In the genomic region with DNA sequence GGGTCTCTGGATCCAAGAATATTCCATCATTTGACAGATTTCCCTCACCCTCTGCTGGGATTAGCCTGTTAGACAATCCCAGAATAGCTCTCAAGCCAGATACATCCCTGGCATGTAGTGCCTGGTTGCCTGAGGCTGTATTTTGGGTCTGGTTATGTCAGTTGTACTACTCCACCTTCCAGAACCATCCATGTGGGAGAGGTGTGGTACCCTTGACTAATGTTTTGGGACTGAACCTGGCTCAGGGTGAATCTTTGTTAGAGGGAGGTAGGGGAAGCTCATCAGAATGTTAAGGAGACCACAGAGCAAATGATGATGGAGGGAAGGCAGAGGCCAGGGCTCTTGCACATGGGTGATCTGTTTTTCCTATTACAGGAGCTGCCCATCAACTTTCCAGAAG, we compare ENCODE assay signal across 15 cellular contexts. TPM values are rescaled to one million over a fixed set of nuclear protein-coding genes. Genes with fewer than 3 reads are reported as not detected.
A peak's percentile ranks its signal among the peaks of the same experiment; 100 is the strongest.
DNase-seq lines count a peak whose midpoint lies in the region; ATAC-seq and TF ChIP-seq lines count a peak whose summit lies in the region.
"Had no signal": no experiment of that assay in that cellular context is flagged by ENCODE, and none has a peak within 500 bp of the region (broad histone marks: within the 10 kb centered on the region; RNA-seq: fewer than 3 reads in every experiment).

No MANE protein-coding gene starts in this region.

- intact Hi-C loops in body of pancreas (cut with DNase I) = no loop called here

- H3K27me3 Mint-ChIP-seq in HFFc6 (ENCODE audit: insufficient read depth) (no peaks in the 10 kb centered on the region; the same call in 1 of the 2 replicates), immature natural killer cell (ENCODE audit: low read depth in 3 of 3) (peaks cover 3 to 11% (median 9%) of the 10 kb centered on the region in 3 donors)

- H2BK12ac ChIP-seq in mesenchymal stem cell (ENCODE audit: low read length in 2 of 2) = peak overlapping the region in 1 of 2 experiments; percentile 86

- H3K36me3 Mint-ChIP-seq in HFFc6 (ENCODE audit: low read depth) (no peaks in the 10 kb centered on the region), immature natural killer cell (no peaks in the 10 kb centered on the region)
- H3K36me3 Mint-ChIP-seq: naive thymus-derived CD8-positive, alpha-beta T cell had no signal

- H3K4ac ChIP-seq in mesenchymal stem cell (ENCODE audit: low read depth in 1 of 2, low read length in 2 of 2) = peak overlapping the region; percentile 9 to 77

- no peak overlapping the region for H3K4me2 ChIP-seq in mesenchymal stem cell (ENCODE audit: low read length, poor library complexity, severe bottlenecking)

- H3K23ac ChIP-seq in mesenchymal stem cell (ENCODE audit: low read length in 2 of 2) = no peak overlapping the region

- H2BK5ac ChIP-seq in mesenchymal stem cell (ENCODE audit: low read depth, low read length, poor library complexity, severe bottlenecking) = no peak overlapping the region

- peak overlapping the region; percentile 65 for H4K8ac ChIP-seq in mesenchymal stem cell (ENCODE audit: low read length)

- TF ChIP-seq POLR2A in body of pancreas (IDR thresholded peaks at IDR 0.05) = no peak

- H3K27ac ChIP-seq in body of pancreas = peak overlapping the region in 3 of 4 donors; percentile 68 to 91 (median 90)
- peak overlapping the region; percentile 23 for H3K27ac ChIP-seq in mesenchymal stem cell (ENCODE audit: low read length, poor library complexity, severe bottlenecking)
- H3K27ac ChIP-seq in subcutaneous abdominal adipose tissue (ENCODE audit: low read depth, low read length) = peak overlapping the region; percentile 94

- H3K36me3 ChIP-seq in body of pancreas (replicated peaks in 1 of 2; ENCODE audit: insufficient read depth in 1 of 2, low read depth in 2 of 2) (no peaks in the 10 kb centered on the region), mesenchymal stem cell (ENCODE audit: control insufficient read depth in 1 of 2, insufficient read depth in 2 of 2, low read depth in 1 of 2, low read length in 2 of 2) (no peaks in the 10 kb centered on the region), subcutaneous abdominal adipose tissue (ENCODE audit: control insufficient read depth in 5 of 5, insufficient read depth in 5 of 5, low read length in 5 of 5) (no peaks in the 10 kb centered on the region), MG63 (no peaks in the 10 kb centered on the region)

- H3K14ac ChIP-seq in mesenchymal stem cell (ENCODE audit: low read length in 2 of 2) = no peak overlapping the region

- H3K4me3 ChIP-seq in body of pancreas (no peak overlapping the region), mesenchymal stem cell (ENCODE audit: insufficient read depth in 1 of 2, low read depth in 1 of 2, low read length in 2 of 2) (peak overlapping the region in 1 of 2 experiments; percentile 64), subcutaneous abdominal adipose tissue (ENCODE audit: low read depth in 1 of 5, low read length in 5 of 5) (peak overlapping the region in 1 of 5 donors; percentile 21), MG63 (no peak overlapping the region)

- no peaks in the 10 kb centered on the region for H3K79me1 ChIP-seq in mesenchymal stem cell (replicated peaks; ENCODE audit: low read length, poor library complexity, severe bottlenecking)

- no peak overlapping the region for H2BK15ac ChIP-seq in mesenchymal stem cell (ENCODE audit: low read depth, poor library complexity, severe bottlenecking)

- H3K4me3 Mint-ChIP-seq in HFFc6 (peak overlapping the region; percentile 77), immature natural killer cell (no peak overlapping the region)
- H3K4me3 Mint-ChIP-seq: central memory CD8-positive, alpha-beta T cell had no signal

- H3K4me1 Mint-ChIP-seq in HFFc6 (ENCODE audit: low read depth) (peaks cover 64% of the 10 kb centered on the region), immature natural killer cell (peaks cover 16 to 20% of the 10 kb centered on the region in 2 donors)
- H3K4me1 Mint-ChIP-seq: central memory CD8-positive, alpha-beta T cell had no signal

- peak overlapping the region; percentile 8 to 89 for H3K18ac ChIP-seq in mesenchymal stem cell (ENCODE audit: low read depth in 1 of 2, low read length in 2 of 2)

- peak overlapping the region; percentile 61 for H2AFZ ChIP-seq in mesenchymal stem cell (ENCODE audit: low read depth, low read length)

- DNase-seq in HFFc6 (peak; percentile 30), body of pancreas (no peak), mesenchymal stem cell (peak; percentile 38), MG63 (no peak), SKM-1 (lab: John Stamatoyannopoulos, UW; ENCODE audit: unreplicated experiment) (no peak), immature natural killer cell (no peak)
- DNase-seq: activated CD8-positive, alpha-beta memory T cell treated with anti-CD3 and anti-CD28 coated beads, Interleukin-2, amount 50 U/mL, for 48 hours; COR-L47; naive thymus-derived CD8-positive, alpha-beta T cell; NCI-H2081; OCI-M1 had no signal

- no peaks in the 10 kb centered on the region for H3K9me3 ChIP-seq in body of pancreas
- no peaks in the 10 kb centered on the region for H3K9me3 ChIP-seq in mesenchymal stem cell (ENCODE audit: control insufficient read depth, low read length)
- H3K9me3 ChIP-seq in subcutaneous abdominal adipose tissue (ENCODE audit: control insufficient read depth in 5 of 5, low read length in 5 of 5) = no peaks in the 10 kb centered on the region
- H3K9me3 ChIP-seq in MG63 = no peaks in the 10 kb centered on the region

- H3K27me3 ChIP-seq in body of pancreas (no peaks in the 10 kb centered on the region), mesenchymal stem cell (ENCODE audit: control insufficient read depth in 1 of 2, insufficient read depth in 1 of 2, low read length in 2 of 2) (no peaks in the 10 kb centered on the region), subcutaneous abdominal adipose tissue (ENCODE audit: control insufficient read depth in 5 of 5, insufficient read depth in 4 of 5, low read length in 5 of 5) (no peaks in the 10 kb centered on the region), MG63 (no peaks in the 10 kb centered on the region)

- H3K4me1 ChIP-seq in body of pancreas (peaks cover 70% of the 10 kb centered on the region), mesenchymal stem cell (ENCODE audit: control insufficient read depth, insufficient read depth, low read depth, low read length) (peaks cover 13% of the 10 kb centered on the region), subcutaneous abdominal adipose tissue (ENCODE audit: control insufficient read depth in 5 of 5, insufficient read depth in 5 of 5, low read length in 5 of 5) (peaks cover 8 to 52% (median 42%) of the 10 kb centered on the region in 5 donors)

- ATAC-seq in body of pancreas (no peak), GM21576 (IDR thresholded peaks at IDR 0.05; ENCODE audit: unreplicated experiment) (no peak)
- ATAC-seq: naive thymus-derived CD8-positive, alpha-beta T cell had no signal

- TF ChIP-seq CTCF in HFFc6 (IDR thresholded peaks at IDR 0.05) (no peak), body of pancreas (IDR thresholded peaks at IDR 0.05) (no peak)

- H3K27ac Mint-ChIP-seq in HFFc6 (peak overlapping the region; percentile 94), immature natural killer cell (no peak overlapping the region)

- peak overlapping the region; percentile 2 for H2BK120ac ChIP-seq in mesenchymal stem cell (ENCODE audit: low read depth, low read length)

- peak overlapping the region; percentile 86 for H2AK5ac ChIP-seq in mesenchymal stem cell (ENCODE audit: low read length, severe bottlenecking)

- H3K9me3 Mint-ChIP-seq in HFFc6 (no peaks in the 10 kb centered on the region), immature natural killer cell (no peaks in the 10 kb centered on the region)
- H3K9me3 Mint-ChIP-seq: central memory CD8-positive, alpha-beta T cell; naive thymus-derived CD8-positive, alpha-beta T cell had no signal

- peak overlapping the region; percentile 19 for H4K91ac ChIP-seq in mesenchymal stem cell (ENCODE audit: low read length)

- peak overlapping the region; percentile 93 for H3K9ac ChIP-seq in mesenchymal stem cell (ENCODE audit: low read length)
- peak overlapping the region; percentile 49 to 87 (median 64) for H3K9ac ChIP-seq in subcutaneous abdominal adipose tissue (ENCODE audit: low read length in 5 of 5)

RNA-seq across cellular contexts. Expression of a gene that starts 5.2 kb away (rescaled TPM):
- under 1 TPM; 0.35 to 0.96 (median 0.64) TPM for total RNA-seq in HFFc6 (2021; fragmentation: NEBNext Ultra II Directional; extraction: Animal tissue kit (Norgen Biotek cat#: 25700))
- 10 to 100 TPM in 1 of 2 donors, 1 to 10 TPM in 1; 4.6 to 14.8 TPM for total RNA-seq in body of pancreas
- polyA plus RNA-seq in mesenchymal stem cell (2013, experiment 1 of 2) = 0.41 TPM
- 0.30 TPM for polyA plus RNA-seq in mesenchymal stem cell (2013, experiment 2 of 2)
- total RNA-seq in MG63 (2014; rRNA removed; shearing (Covaris generic); ENCODE audit: low replicate concordance) = not detected in 2 replicates
- polyA plus RNA-seq in immature natural killer cell = not detected
- total RNA-seq: HT1080; naive thymus-derived CD8-positive, alpha-beta T cell had no signal
- polyA plus RNA-seq: naive thymus-derived CD8-positive, alpha-beta T cell had no signal

RNA-seq across cellular contexts. Expression of a gene that starts 11.4 kb away (rescaled TPM):
- total RNA-seq in HFFc6 (2021; fragmentation: NEBNext Ultra II Directional; extraction: Animal tissue kit (Norgen Biotek cat#: 25700)) = 1 to 10 TPM; 1.7 to 7.8 (median 5.4) TPM
- not detected for total RNA-seq in body of pancreas
- polyA plus RNA-seq in mesenchymal stem cell (2013, experiment 1 of 2) = 0.10 TPM
- not detected for polyA plus RNA-seq in mesenchymal stem cell (2013, experiment 2 of 2)
- total RNA-seq in MG63 (2014; rRNA removed; shearing (Covaris generic); ENCODE audit: low replicate concordance) = 3.8 TPM in 1 of 2 replicates, not detected in the other
- polyA plus RNA-seq in immature natural killer cell = not detected
- total RNA-seq: HT1080 had no signal
- polyA plus RNA-seq: naive thymus-derived CD8-positive, alpha-beta T cell had no signal

RNA-seq across cellular contexts. Expression of a gene that starts 12.4 kb away (rescaled TPM):
- 100 to 1,000 TPM in 4 of 6 experiments, 10 to 100 TPM in 2; 49.6 to 125 (median 103) TPM for total RNA-seq in HFFc6 (2021; fragmentation: NEBNext Ultra II Directional; extraction: Animal tissue kit (Norgen Biotek cat#: 25700))
- total RNA-seq in body of pancreas = 10 to 100 TPM; 10.4 to 61.0 TPM
- 9.0 TPM for polyA plus RNA-seq in mesenchymal stem cell (2013, experiment 1 of 2)
- 9.8 TPM for polyA plus RNA-seq in mesenchymal stem cell (2013, experiment 2 of 2)
- total RNA-seq in MG63 (2014; rRNA removed; shearing (Covaris generic); ENCODE audit: low replicate concordance) = 0.67 and 15.7 TPM in 2 replicates
- not detected for polyA plus RNA-seq in immature natural killer cell
- total RNA-seq: HT1080; naive thymus-derived CD8-positive, alpha-beta T cell had no signal
- polyA plus RNA-seq: naive thymus-derived CD8-positive, alpha-beta T cell had no signal

RNA-seq across cellular contexts. Expression of a gene that starts 13.2 kb away (rescaled TPM):
- 10 to 100 TPM in 1 of 6 experiments, 1 to 10 TPM in 5; 8.4 to 11.2 (median 9.7) TPM for total RNA-seq in HFFc6 (2021; fragmentation: NEBNext Ultra II Directional; extraction: Animal tissue kit (Norgen Biotek cat#: 25700))
- 10 to 100 TPM; 14.0 to 23.4 TPM for total RNA-seq in body of pancreas
- 8.6 TPM for polyA plus RNA-seq in mesenchymal stem cell (2013, experiment 1 of 2)
- polyA plus RNA-seq in mesenchymal stem cell (2013, experiment 2 of 2) = 8.7 TPM
- total RNA-seq in MG63 (2014; rRNA removed; shearing (Covaris generic); ENCODE audit: low replicate concordance) = 5.2 and 7.0 TPM in 2 replicates
- not detected for polyA plus RNA-seq in immature natural killer cell

RNA-seq across cellular contexts. Expression of a gene that starts 44.6 kb away (rescaled TPM):
- total RNA-seq in HFFc6 (2021; fragmentation: NEBNext Ultra II Directional; extraction: Animal tissue kit (Norgen Biotek cat#: 25700)) = 10 to 100 TPM; 10.3 to 15.6 (median 12.5) TPM
- total RNA-seq in body of pancreas = 10 to 100 TPM in 1 of 2 donors, 1 to 10 TPM in 1; 7.8 to 31.6 TPM
- polyA plus RNA-seq in mesenchymal stem cell (2013, experiment 1 of 2) = 14.6 TPM
- 13.8 TPM for polyA plus RNA-seq in mesenchymal stem cell (2013, experiment 2 of 2)
- total RNA-seq in MG63 (2014; rRNA removed; shearing (Covaris generic); ENCODE audit: low replicate concordance) = 11.3 and 27.4 TPM in 2 replicates
- polyA plus RNA-seq in immature natural killer cell = 10 to 100 TPM; 12.4 to 14.5 (median 12.6) TPM

Comparison
In these comparisons a context has a peak if more than half of its experiments do, and no peak if none do; other contexts are left out.
1. DNase-seq: peak in HFFc6 (single experiment) and mesenchymal stem cell (single experiment); none in body of pancreas (0 of 4), MG63 (single experiment), SKM-1 (single experiment) and immature natural killer cell (0 of 3).
2. H3K27ac ChIP-seq: peak in every context shown above with its lines; median percentile 94 in subcutaneous abdominal adipose tissue; 90 in body of pancreas; 23 in mesenchymal stem cell.